In genomic region chr7:134355004-134355525, GRCh38 we compare ENCODE assay signal across 27 cellular contexts.
"Had no signal": no experiment of that assay in that cellular context is flagged by ENCODE, and none has a peak within 500 bp of the region (broad histone marks: within the 10 kb centered on the region; RNA-seq: fewer than 3 reads in every experiment).

No MANE protein-coding gene starts in this region.

- H3K4me1 Mint-ChIP-seq: activated CD4-positive, alpha-beta memory T cell treated with anti-CD3 and anti-CD28 coated beads, Interleukin-2, amount 10 ng/mL, durations not matched to agents 7 days and 5 days; activated CD4-positive, alpha-beta T cell treated with anti-CD3 and anti-CD28 coated beads, Interleukin-2, amount 10 ng/mL, durations not matched to agents 7 days and 5 days; activated T-helper 17 cell treated with anti-CD3 and anti-CD28 coated beads, Interleukin-2, amount 50 U/mL, for 72 hours; neural crest cell had no signal

- H3K4me3 ChIP-seq: gastroesophageal sphincter, lung, skin epidermis, suprapubic skin, tibial nerve had no signal

- H3K27me3 ChIP-seq: gastroesophageal sphincter, suprapubic skin, tibial nerve had no signal

- H3K27me3 Mint-ChIP-seq: activated CD4-positive, alpha-beta memory T cell treated with anti-CD3 and anti-CD28 coated beads, Interleukin-2, amount 10 ng/mL, durations not matched to agents 7 days and 5 days; activated T-helper 17 cell treated with anti-CD3 and anti-CD28 coated beads, Interleukin-2, amount 50 U/mL, for 72 hours had no signal

- ATAC-seq: activated T-helper 17 cell treated with anti-CD3 and anti-CD28 coated beads, Interleukin-2, amount 50 U/mL, for 72 hours; effector memory CD8-positive, alpha-beta T cell; gastroesophageal sphincter; SK-N-SH treated with all-trans-retinoic acid at 6 μM for 48 hours; WTC11 had no signal

- DNase-seq: activated CD4-positive, alpha-beta memory T cell treated with anti-CD3 and anti-CD28 coated beads, Interleukin-2, amount 10 ng/mL, durations not matched to agents 7 days and 5 days; activated CD4-positive, alpha-beta T cell treated with anti-CD3 and anti-CD28 coated beads for 1 hour; activated CD4-positive, alpha-beta T cell treated with anti-CD3 and anti-CD28 coated beads, Interleukin-2, amount 10 ng/mL, durations not matched to agents 7 days and 5 days; activated CD8-positive, alpha-beta memory T cell treated with anti-CD3 and anti-CD28 coated beads, Interleukin-2, amount 50 U/mL, for 48 hours; activated gamma-delta T cell treated with Interleukin-2 at 50 U/mL for 16 hours; activated naive CD4-positive, alpha-beta T cell treated with anti-CD3 and anti-CD28 coated beads, Interleukin-2, amount 50 U/mL, for 16 hours; activated T-cell treated with anti-CD3 and anti-CD28 coated beads, Interleukin-2, amount 50 U/mL, for 24 hours; amygdala; caudate nucleus; cortex of kidney; effector memory CD8-positive, alpha-beta T cell; hippocampal formation; left colon; naive B cell; occipital lobe; stimulated activated CD4-positive, alpha-beta T cell treated with anti-CD3 and anti-CD28 coated beads, Interleukin-1b, Interleukin-23, amount 100 ng/mL, for 48 hours; stimulated activated naive CD4-positive, alpha-beta T cell; T-helper 2 cell had no signal

- H3K4me3 Mint-ChIP-seq: activated CD4-positive, alpha-beta memory T cell treated with anti-CD3 and anti-CD28 coated beads, Interleukin-2, amount 10 ng/mL, durations not matched to agents 7 days and 5 days; activated CD4-positive, alpha-beta T cell treated with anti-CD3 and anti-CD28 coated beads, Interleukin-2, amount 10 ng/mL, durations not matched to agents 7 days and 5 days; activated T-cell treated with anti-CD3 and anti-CD28 coated beads, Interleukin-2, amount 50 U/mL, for 24 hours; activated T-helper 17 cell treated with anti-CD3 and anti-CD28 coated beads, Interleukin-2, amount 50 U/mL, for 72 hours; effector memory CD8-positive, alpha-beta T cell; neural crest cell; WTC11 had no signal

- H3K27ac ChIP-seq: gastroesophageal sphincter, skin epidermis, suprapubic skin, tibial nerve had no signal

- H3K4me1 ChIP-seq: gastroesophageal sphincter, suprapubic skin, tibial nerve had no signal

- H3K27ac Mint-ChIP-seq: activated CD4-positive, alpha-beta memory T cell treated with anti-CD3 and anti-CD28 coated beads, Interleukin-2, amount 10 ng/mL, durations not matched to agents 7 days and 5 days; activated CD4-positive, alpha-beta T cell treated with anti-CD3 and anti-CD28 coated beads, Interleukin-2, amount 10 ng/mL, durations not matched to agents 7 days and 5 days; activated T-cell treated with anti-CD3 and anti-CD28 coated beads, Interleukin-2, amount 50 U/mL, for 24 hours; activated T-helper 17 cell treated with anti-CD3 and anti-CD28 coated beads, Interleukin-2, amount 50 U/mL, for 72 hours; effector memory CD8-positive, alpha-beta T cell; WTC11 had no signal

- H3K36me3 ChIP-seq: gastroesophageal sphincter, suprapubic skin, tibial nerve had no signal

- H3K36me3 Mint-ChIP-seq: naive B cell, WTC11 had no signal

- H3K9me3 Mint-ChIP-seq: activated CD4-positive, alpha-beta memory T cell treated with anti-CD3 and anti-CD28 coated beads, Interleukin-2, amount 10 ng/mL, durations not matched to agents 7 days and 5 days; activated CD4-positive, alpha-beta T cell treated with anti-CD3 and anti-CD28 coated beads, Interleukin-2, amount 10 ng/mL, durations not matched to agents 7 days and 5 days; activated T-cell treated with anti-CD3 and anti-CD28 coated beads, Interleukin-2, amount 50 U/mL, for 24 hours; activated T-helper 17 cell treated with anti-CD3 and anti-CD28 coated beads, Interleukin-2, amount 50 U/mL, for 72 hours; effector memory CD8-positive, alpha-beta T cell; naive B cell had no signal

- H3K9me3 ChIP-seq: gastroesophageal sphincter, suprapubic skin, tibial nerve had no signal
